ENCODE assay signal across 13 cellular contexts in genomic region chr5:58407042-58407709, GRCh38. TPM values are rescaled to one million over a fixed set of nuclear protein-coding genes. Genes with fewer than 3 reads are reported as not detected.
A peak's percentile ranks its signal among the peaks of the same experiment; 100 is the strongest.
DNase-seq lines count a peak whose midpoint lies in the region; ATAC-seq, FAIRE-seq and TF ChIP-seq lines count a peak whose summit lies in the region.
"Had no signal": no experiment of that assay in that cellular context is flagged by ENCODE, and none has a peak within 500 bp of the region (broad histone marks: within the 10 kb centered on the region; RNA-seq: fewer than 3 reads in every experiment).

No MANE protein-coding gene starts in this region.

- FAIRE-seq in bronchial epithelial cell (lab: Jason Lieb, UNC) = no peak

- H3K4me1 ChIP-seq in HUES64 (ENCODE audit: insufficient read depth, low read length) = peaks cover 45% of the 10 kb centered on the region
- H3K4me1 ChIP-seq in heart left ventricle = peaks cover 0 to 9% (median 0%) of the 10 kb centered on the region in 12 donors

- ATAC-seq in GM19397 (IDR thresholded peaks at IDR 0.05; ENCODE audit: unreplicated experiment) = no peak
- ATAC-seq in heart left ventricle = no peak

- H3K4me3 ChIP-seq in HUES64 (ENCODE audit: low read length) (no peak overlapping the region), bronchial epithelial cell (ENCODE audit: low read depth, low read length) (no peak overlapping the region), heart left ventricle (no peak overlapping the region)

- H3K27me3 ChIP-seq in HUES64 (ENCODE audit: insufficient read depth, low read length) (no peaks in the 10 kb centered on the region), bronchial epithelial cell (ENCODE audit: control insufficient read depth, insufficient read depth, low read length) (no peaks in the 10 kb centered on the region), heart left ventricle (no peaks in the 10 kb centered on the region)

- TF ChIP-seq CTCF in bronchial epithelial cell (IDR thresholded peaks at IDR 0.05; ENCODE audit: insufficient read depth, low read length, severe bottlenecking) = no peak
- no peak for TF ChIP-seq CTCF in heart left ventricle (IDR thresholded peaks at IDR 0.05)

- H3K27ac ChIP-seq in HUES64 (ENCODE audit: low read depth, low read length) = peak overlapping the region; percentile 85
- H3K27ac ChIP-seq in heart left ventricle = no peak overlapping the region
- H3K27ac ChIP-seq: C4-2B had no signal

- H3K9ac ChIP-seq in HUES64 (ENCODE audit: low read depth, low read length) = no peak overlapping the region

- no peak for TF ChIP-seq POLR2A in heart left ventricle (IDR thresholded peaks at IDR 0.05)

- DNase-seq in AG08396 (ENCODE audit: low spot score) = peak; percentile 50
- peak; percentile 92 for DNase-seq in bronchial epithelial cell (ENCODE audit: low read depth)
- DNase-seq in iris pigment epithelial cell (ENCODE audit: low read depth) = peak; percentile 89
- no peak for DNase-seq in NCI-H146 (lab: John Stamatoyannopoulos, UW)
- no peak for DNase-seq in heart left ventricle
- no peak for DNase-seq in NCI-H1436 treated with DMSO at 0.1 percent for 48 hours (lab: John Stamatoyannopoulos, UW)
- DNase-seq: activated T-cell treated with anti-CD3 and anti-CD28 coated beads, Interleukin-2, amount 50 U/mL, for 48 hours; NCI-H2171 treated with DMSO at 0.1 percent for 48 hours; retina; Right ventricle myocardium superior had no signal

- H3K9me3 ChIP-seq in HUES64 (ENCODE audit: insufficient read depth, low read depth, low read length) (no peaks in the 10 kb centered on the region), heart left ventricle (no peaks in the 10 kb centered on the region)

- H3K36me3 ChIP-seq in HUES64 (ENCODE audit: insufficient read depth, low read length) (no peaks in the 10 kb centered on the region), bronchial epithelial cell (ENCODE audit: control insufficient read depth, insufficient read depth, low read length) (no peaks in the 10 kb centered on the region), heart left ventricle (no peaks in the 10 kb centered on the region)

- WGBS in HUES64 = 94% methylated on average over 1 of the region's 1 CpG
- 90 to 97% (median 94%) methylated on average over 1 of the region's 1 CpG for WGBS in heart left ventricle, 4 donors

- intact Hi-C loops in heart left ventricle (cut with DNase I) = no loop called here

RNA-seq across cellular contexts. Expression of gene PLK2, which starts 52.7 kb away (rescaled TPM):
- polyA plus RNA-seq in HUES64 (2013, experiment 1 of 2) = 16.0 TPM
- polyA plus RNA-seq in HUES64 (2013, experiment 2 of 2) = 9.5 TPM
- 146 and 259 TPM in 2 replicates for total RNA-seq in bronchial epithelial cell
- 100 to 1,000 TPM in 7 of 9 donors, 10 to 100 TPM in 2; 78.3 to 169 (median 106) TPM for total RNA-seq in heart left ventricle
- polyA plus RNA-seq in heart left ventricle = 10 to 100 TPM; 18.4 to 26.0 TPM

Comparison
In these comparisons a context has a peak if more than half of its experiments do, and no peak if none do; other contexts are left out.
1. DNase-seq: peak in AG08396 (single experiment), bronchial epithelial cell (single experiment) and iris pigment epithelial cell (single experiment); none in NCI-H146 (single experiment), heart left ventricle (0 of 5) and NCI-H1436 treated with DMSO at 0.1 percent for 48 hours (single experiment).